Comparison of ENCODE assay signal across 9 cellular contexts in genomic region chr11:31160504-31161422, GRCh38.
DNase-seq lines count a peak whose midpoint lies in the region; ATAC-seq, FAIRE-seq and TF ChIP-seq lines count a peak whose summit lies in the region.
"Had no signal": no experiment of that assay in that cellular context is flagged by ENCODE, and none has a peak within 500 bp of the region (broad histone marks: within the 10 kb centered on the region; RNA-seq: fewer than 3 reads in every experiment).

No MANE protein-coding gene starts in this region.

- peak; percentile 42 for TF ChIP-seq CTCF in bronchial epithelial cell (IDR thresholded peaks at IDR 0.05; ENCODE audit: insufficient read depth, low read length, severe bottlenecking)
- TF ChIP-seq CTCF in psoas muscle (IDR thresholded peaks at IDR 0.05), result peak; percentile 14
- no peak for TF ChIP-seq CTCF in ovary (IDR thresholded peaks at IDR 0.05)

- H3K4me1 ChIP-seq in psoas muscle, result no peaks in the 10 kb centered on the region
- H3K4me1 ChIP-seq in ovary (ENCODE audit: insufficient read depth), result no peaks in the 10 kb centered on the region

- intact Hi-C loops in psoas muscle (cut with DNase I), result no loop called here
- intact Hi-C loops in ovary (cut with DNase I), result no loop called here

- no peak for FAIRE-seq in bronchial epithelial cell (lab: Jason Lieb, UNC)

- H3K36me3 ChIP-seq in bronchial epithelial cell (ENCODE audit: control insufficient read depth, insufficient read depth, low read length) (no peaks in the 10 kb centered on the region), psoas muscle (ENCODE audit: insufficient read depth in 1 of 2, low read depth in 1 of 2) (no peaks in the 10 kb centered on the region), ovary (no peaks in the 10 kb centered on the region)

- H3K4me3 ChIP-seq in bronchial epithelial cell (ENCODE audit: low read depth, low read length) (no peak overlapping the region), psoas muscle (no peak overlapping the region), ovary (no peak overlapping the region)

- H3K9me3 ChIP-seq in psoas muscle, result no peaks in the 10 kb centered on the region
- H3K9me3 ChIP-seq in ovary, result no peaks in the 10 kb centered on the region

- DNase-seq in DMS 273 (lab: John Stamatoyannopoulos, UW; ENCODE audit: unreplicated experiment), result peak; percentile 31
- DNase-seq in DMS 273 treated with DMSO at 0.1 percent for 48 hours (lab: John Stamatoyannopoulos, UW), result no peak
- peak; percentile 18 for DNase-seq in NCI-H1105 (lab: John Stamatoyannopoulos, UW)
- peak; percentile 23 for DNase-seq in bronchial epithelial cell (ENCODE audit: low read depth)
- DNase-seq in psoas muscle, result no peak
- DNase-seq in ovary, result no peak
- no peak for DNase-seq in middle frontal gyrus (ENCODE audit: extremely low spot score, low spot score)
- DNase-seq: activated CD4-positive, alpha-beta T cell treated with anti-CD3 and anti-CD28 coated beads for 36 hours had no signal

- no peak for TF ChIP-seq POLR2A in ovary (IDR thresholded peaks at IDR 0.05)

- ATAC-seq in psoas muscle, result no peak
- no peak for ATAC-seq in GM18520 (IDR thresholded peaks at IDR 0.05; ENCODE audit: unreplicated experiment)
- ATAC-seq: activated CD4-positive, alpha-beta T cell treated with anti-CD3 and anti-CD28 coated beads for 36 hours had no signal

- H3K27ac ChIP-seq in psoas muscle, result no peak overlapping the region
- H3K27ac ChIP-seq in ovary, result no peak overlapping the region

- no peak for TF ChIP-seq EP300 in ovary (IDR thresholded peaks at IDR 0.05)

- WGBS in psoas muscle, 3 donors, result 65% methylated on average over 5 of the region's 5 CpGs
- WGBS in ovary, 3 donors, result 46 to 60% (median 51%) methylated on average over 5 of the region's 5 CpGs

- H3K27me3 ChIP-seq in bronchial epithelial cell (ENCODE audit: control insufficient read depth, insufficient read depth, low read length) (no peaks in the 10 kb centered on the region), psoas muscle (ENCODE audit: insufficient read depth in 3 of 3, low read length in 2 of 3) (no peaks in the 10 kb centered on the region), ovary (no peaks in the 10 kb centered on the region)

Comparison
In these comparisons a context has a peak if more than half of its experiments do, and no peak if none do; other contexts are left out.
1. DNase-seq: peak in DMS 273 (single experiment), NCI-H1105 (single experiment) and bronchial epithelial cell (single experiment); none in DMS 273 treated with DMSO at 0.1 percent for 48 hours (single experiment), psoas muscle (0 of 2), ovary (0 of 5) and middle frontal gyrus (single experiment).
2. CTCF ChIP-seq: peak in bronchial epithelial cell (single experiment) and psoas muscle (single experiment); none in ovary (0 of 3).